8 cellular contexts compared by ENCODE assay signal in genomic region chr4:101346312-101346561, GRCh38. TPM values are rescaled to one million over a fixed set of nuclear protein-coding genes. Genes with fewer than 3 reads are reported as not detected.
DNase-seq lines count a peak whose midpoint lies in the region; ATAC-seq and TF ChIP-seq lines count a peak whose summit lies in the region.

No MANE protein-coding gene starts in this region.

- H3K9ac ChIP-seq in DND-41 (ENCODE audit: low read depth, low read length) = peak overlapping the region; percentile 92

- H3K27ac ChIP-seq in DND-41 (ENCODE audit: low read length) = peak overlapping the region; percentile 85
- peak overlapping the region; percentile 92 to 97 (median 96) for H3K27ac ChIP-seq in sigmoid colon

- peaks cover 15% of the 10 kb centered on the region; the same call in 1 of the 2 replicates for H4K20me1 ChIP-seq in DND-41 (ENCODE audit: insufficient read depth, low read length)

- no peak for TF ChIP-seq EP300 in sigmoid colon (IDR thresholded peaks at IDR 0.05)

- H3K36me3 ChIP-seq in DND-41 (ENCODE audit: insufficient read depth, low read length) = peaks cover 3% of the 10 kb centered on the region
- H3K36me3 ChIP-seq in MG63 = no peaks in the 10 kb centered on the region
- H3K36me3 ChIP-seq in sigmoid colon = no peaks in the 10 kb centered on the region

- H3K4me2 ChIP-seq in DND-41 (ENCODE audit: insufficient read depth, low read length) = peak overlapping the region; percentile 82

- no peaks in the 10 kb centered on the region for H3K9me3 ChIP-seq in DND-41 (ENCODE audit: insufficient read depth, low read length, severe bottlenecking)
- no peaks in the 10 kb centered on the region for H3K9me3 ChIP-seq in MG63
- H3K9me3 ChIP-seq in sigmoid colon = no peaks in the 10 kb centered on the region

- peak overlapping the region; percentile 92 for H3K4me3 Mint-ChIP-seq in glutamatergic neuron (ENCODE audit: unreplicated experiment)

- ATAC-seq in DND-41 (ENCODE audit: insufficient read depth, low read depth) = peak; percentile 45
- ATAC-seq in HG03108 (IDR thresholded peaks at IDR 0.05; ENCODE audit: unreplicated experiment) = no peak
- ATAC-seq in GM19455 (IDR thresholded peaks at IDR 0.05; ENCODE audit: unreplicated experiment) = no peak

- peaks cover 19% of the 10 kb centered on the region for H3K9me3 Mint-ChIP-seq in glutamatergic neuron (ENCODE audit: unreplicated experiment)

- H3K4me1 ChIP-seq in DND-41 (ENCODE audit: insufficient read depth, low read length) (peaks cover 29% of the 10 kb centered on the region), sigmoid colon (peaks cover 0 to 45% (median 24%) of the 10 kb centered on the region in 4 donors)

- H3K27me3 ChIP-seq in DND-41 (ENCODE audit: insufficient read depth, low read length, poor library complexity) = no peaks in the 10 kb centered on the region
- H3K27me3 ChIP-seq in MG63 = no peaks in the 10 kb centered on the region
- no peaks in the 10 kb centered on the region for H3K27me3 ChIP-seq in sigmoid colon

- no peak overlapping the region for H3K27ac Mint-ChIP-seq in glutamatergic neuron (ENCODE audit: unreplicated experiment)

- H2AFZ ChIP-seq in DND-41 (ENCODE audit: low read depth, low read length) = no peak overlapping the region; the same call in 1 of the 2 replicates

- TF ChIP-seq CTCF in DND-41 (IDR thresholded peaks at IDR 0.05; ENCODE audit: borderline replicate concordance, extremely low read depth, low read length, poor library complexity, severe bottlenecking) (no peak), glutamatergic neuron (IDR thresholded peaks at IDR 0.05; ENCODE audit: partially characterized antibody, unreplicated experiment) (no peak), sigmoid colon (IDR thresholded peaks at IDR 0.05) (no peak)

- H3K4me3 ChIP-seq in DND-41 (ENCODE audit: low read depth in 1 of 2, low read length in 2 of 2) (peak overlapping the region; percentile 84 to 98), MG63 (peak overlapping the region; percentile 94), sigmoid colon (peak overlapping the region; percentile 86 to 95 (median 92))

- 0 to 1% methylated on average over 12 of the region's 12 CpGs for WGBS in sigmoid colon, 2 donors

- peaks cover 52% of the 10 kb centered on the region for H3K79me2 ChIP-seq in DND-41 (ENCODE audit: insufficient read depth, low read length)

- intact Hi-C loops in sigmoid colon (cut with DNase I) = loop anchor here (2.0 to 10.0 kb wide), 6 partner anchors 25 to 1781 kb away; partner anchors contain the start of genes H2AZ1 and TRMT10A

- TF ChIP-seq POLR2A in sigmoid colon (IDR thresholded peaks at IDR 0.05) = no peak

- DNase-seq in DND-41 (peak; percentile 78), MG63 (peak; percentile 11), glutamatergic neuron (no peak), sigmoid colon (no peak), glomerular visceral epithelial cell (ENCODE audit: extremely low spot score) (no peak)
- DNase-seq in activated T-helper 1 cell treated with anti-CD3 and anti-CD28 coated beads, Interleukin-2, amount 50 U/mL, for 16 hours (ENCODE audit: low read depth in 1 of 2, low spot score in 1 of 2) = peak; percentile 10 to 27

- no peaks in the 10 kb centered on the region for H3K36me3 Mint-ChIP-seq in glutamatergic neuron (ENCODE audit: unreplicated experiment)

- H3K27me3 Mint-ChIP-seq in glutamatergic neuron (ENCODE audit: unreplicated experiment) = peaks cover 15% of the 10 kb centered on the region

- H3K4me1 Mint-ChIP-seq in glutamatergic neuron (ENCODE audit: low read depth, unreplicated experiment) = peaks cover 9% of the 10 kb centered on the region

RNA-seq across cellular contexts. Expression of gene PPP3CA, which starts 1.1 kb away (rescaled TPM):
- 25.4 and 32.4 TPM in 2 replicates for total RNA-seq in MG63 (2014; rRNA removed; shearing (Covaris generic); ENCODE audit: low replicate concordance)
- 29.9 TPM for total RNA-seq in glutamatergic neuron (ENCODE audit: unreplicated experiment)
- total RNA-seq in sigmoid colon = 10 to 100 TPM; 26.2 to 47.7 (median 30.8) TPM
- polyA plus RNA-seq in sigmoid colon = 10 to 100 TPM; 11.8 to 15.0 (median 13.9) TPM

Comparison
In these comparisons a context has a peak if more than half of its experiments do, and no peak if none do; other contexts are left out.
1. DNase-seq: peak in DND-41 (single experiment), MG63 (single experiment) and activated T-helper 1 cell treated with anti-CD3 and anti-CD28 coated beads, Interleukin-2, amount 50 U/mL, for 16 hours (2 of 2); none in glutamatergic neuron (single experiment), sigmoid colon (single experiment) and glomerular visceral epithelial cell (single experiment).
2. Peak in every context shown above with its lines, with median percentiles within 50 percentile points of each other: H3K4me3 ChIP-seq.